ENCODE assay signal across 8 cellular contexts in the genomic region with DNA sequence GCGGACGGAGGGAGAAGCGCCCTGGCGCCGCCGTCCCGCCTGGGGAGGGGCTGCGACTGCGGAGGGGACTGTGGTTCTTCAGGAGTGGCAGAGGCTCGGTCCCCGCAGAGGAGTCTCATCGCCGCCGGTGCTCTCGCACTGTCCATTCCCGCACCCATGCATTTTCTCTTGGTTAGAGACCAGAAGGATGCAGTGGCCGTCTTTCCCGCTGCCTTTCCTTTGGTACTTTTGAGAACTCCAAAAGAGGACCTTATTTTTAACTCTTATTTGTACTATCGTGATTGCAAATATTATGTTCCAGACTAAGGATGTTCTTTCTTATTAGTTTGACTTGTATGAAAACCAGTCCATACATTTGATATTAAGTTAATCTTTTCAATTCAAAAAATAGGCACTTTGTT. TPM values are rescaled to one million over a fixed set of nuclear protein-coding genes. Genes with fewer than 3 reads are reported as not detected.
DNase-seq lines count a peak whose midpoint lies in the region; ATAC-seq and TF ChIP-seq lines count a peak whose summit lies in the region.

No MANE protein-coding gene starts in this region.

- CTCF ChIA-PET in mammary epithelial cell (lab: Charles Lee; ENCODE audit: low non-redundant PET) = no interaction called here

- peak overlapping the region; percentile 89 for H3K27ac ChIP-seq in HUES64 (ENCODE audit: low read depth, low read length)
- H3K27ac ChIP-seq in SJCRH30 = peak overlapping the region; percentile 94
- peak overlapping the region; percentile 90 for H3K27ac ChIP-seq in mammary epithelial cell (ENCODE audit: insufficient read depth, low read depth, low read length)

- H3K79me2 ChIP-seq in mammary epithelial cell (ENCODE audit: insufficient read depth, low read length) = peaks cover 47% of the 10 kb centered on the region

- H4K20me1 ChIP-seq in mammary epithelial cell (ENCODE audit: insufficient read depth, low read length) = no peaks in the 10 kb centered on the region

- WGBS in HUES64 = under 1% methylated on average over 18 of the region's 19 CpGs
- 0% methylated on average over 5 of the region's 19 CpGs for WGBS in mammary epithelial cell (ENCODE audit: low coverage, missing lambda C conversion rate)

- in situ Hi-C loops in mammary epithelial cell (cut with MboI; ENCODE audit: low sequenced_read_pairs in 2 of 2) = no loop called here

- BruUV-seq in mammary epithelial cell (replicated peaks; lab: Mats Ljungman, UMichigan) = no TSS peak

- H3K4me3 ChIP-seq in HUES64 (ENCODE audit: low read length) (peak overlapping the region; percentile 97), SJCRH30 (peak overlapping the region; percentile 95), mammary epithelial cell (replicated peaks in 1 of 3; ENCODE audit: insufficient read depth in 1 of 3, low read depth in 2 of 3, low read length in 3 of 3) (peak overlapping the region; percentile 72 to 98 (median 78))

- H3K4me1 ChIP-seq in HUES64 (ENCODE audit: insufficient read depth, low read length) (peaks cover 12% of the 10 kb centered on the region), SJCRH30 (peaks cover 14% of the 10 kb centered on the region), mammary epithelial cell (ENCODE audit: insufficient read depth, low read length) (peaks cover 14% of the 10 kb centered on the region)

- ATAC-seq in GM19463 (IDR thresholded peaks at IDR 0.05; ENCODE audit: unreplicated experiment) (peak; percentile 52), HG03521 (IDR thresholded peaks at IDR 0.05; ENCODE audit: unreplicated experiment) (no peak)

- H3K27me3 ChIP-seq in HUES64 (ENCODE audit: insufficient read depth, low read length) (no peaks in the 10 kb centered on the region), SJCRH30 (no peaks in the 10 kb centered on the region), mammary epithelial cell (ENCODE audit: insufficient read depth, low read length) (no peaks in the 10 kb centered on the region)

- TF ChIP-seq CTCF in mammary epithelial cell (conservative IDR thresholded peaks at IDR 0.05 in 1 of 2, IDR thresholded peaks at IDR 0.05 in 1 of 2; ENCODE audit: extremely low read depth in 1 of 2, insufficient read depth in 1 of 2, low read depth in 1 of 2, low read length in 2 of 2) = no peak

- peak overlapping the region; percentile 97 for H2AFZ ChIP-seq in mammary epithelial cell (ENCODE audit: low read depth, low read length)

- peak overlapping the region; percentile 95 for H3K4me2 ChIP-seq in mammary epithelial cell (ENCODE audit: insufficient read depth, low read depth, low read length)

- intact Hi-C loops in mammary epithelial cell (cut with micrococcal nuclease) = loop anchor here (5.0 kb wide), 2 partner anchors 59 to 79 kb away; a partner anchor contains a TSS

- DNase-seq in DMS53 treated with DMSO at 0.1 percent for 48 hours (lab: John Stamatoyannopoulos, UW; ENCODE audit: unreplicated experiment) (peak; percentile 28), SJCRH30 (peak; percentile 81 to 84), mammary epithelial cell (peak; percentile 55), kidney glomerular epithelial cell (lab: John Stamatoyannopoulos, UW) (peak; percentile 56)
- peak; percentile 16 to 31 for DNase-seq in stimulated activated CD4-positive, alpha-beta T cell treated with anti-CD3 and anti-CD28 coated beads, Interleukin-15, amount 100 ng/mL, for 48 hours (ENCODE audit: low read depth in 2 of 2)

- H3K9me3 ChIP-seq in HUES64 (ENCODE audit: insufficient read depth, low read depth, low read length) = no peaks in the 10 kb centered on the region
- H3K9me3 ChIP-seq in SJCRH30 (replicated peaks) = no peaks in the 10 kb centered on the region
- no peaks in the 10 kb centered on the region for H3K9me3 ChIP-seq in mammary epithelial cell (replicated peaks; ENCODE audit: insufficient read depth, low read length)

- H3K9ac ChIP-seq in HUES64 (ENCODE audit: low read depth, low read length) = peak overlapping the region; percentile 84
- peak overlapping the region; percentile 81 for H3K9ac ChIP-seq in mammary epithelial cell (ENCODE audit: insufficient read depth, low read length)

- dilution Hi-C loops in mammary epithelial cell (cut with HindIII; ENCODE audit: low sequenced_read_pairs) = no loop called here

- H3K36me3 ChIP-seq in HUES64 (ENCODE audit: insufficient read depth, low read length) (peaks cover 14% of the 10 kb centered on the region), SJCRH30 (peaks cover 11% of the 10 kb centered on the region), mammary epithelial cell (ENCODE audit: insufficient read depth, low read length) (no peaks in the 10 kb centered on the region)

RNA-seq across cellular contexts. Expression of a gene that starts 0.6 kb away (rescaled TPM):
- 11.4 TPM for polyA plus RNA-seq in HUES64 (2013, experiment 1 of 2)
- 15.0 TPM for polyA plus RNA-seq in HUES64 (2013, experiment 2 of 2)
- total RNA-seq in SJCRH30 (2014; rRNA removed; shearing (Covaris generic)) = 56.6 and 67.8 TPM in 2 replicates
- 10 to 100 TPM; 32.1 to 36.8 TPM for total RNA-seq in mammary epithelial cell
- 4.7 TPM for polyA plus RNA-seq in mammary epithelial cell
- 71.9 TPM for polyA minus RNA-seq in mammary epithelial cell

Comparison
In these comparisons a context has a peak if more than half of its experiments do, and no peak if none do; other contexts are left out.
1. DNase-seq: peak in every context shown above with its lines; median percentile 82 in SJCRH30; 56 in kidney glomerular epithelial cell; 55 in mammary epithelial cell; 28 in DMS53 treated with DMSO at 0.1 percent for 48 hours; 24 in stimulated activated CD4-positive, alpha-beta T cell treated with anti-CD3 and anti-CD28 coated beads, Interleukin-15, amount 100 ng/mL, for 48 hours.